In genomic region chr15:66504563-66505429, GRCh38 we compare ENCODE assay signal across 1 cellular context.
A peak's percentile ranks its signal among the peaks of the same experiment; 100 is the strongest.
TF ChIP-seq lines count a peak whose summit lies in the region.

Gene RPL4, minus strand, starts transcription at chr15:66504855. Its CDS starts 65 bp downstream, at chr15:66504790.
Gene ZWILCH, plus strand, starts transcription at chr15:66505326. Its CDS starts 13 bp downstream, at chr15:66505339.

TF ChIP-seq in K562, 482 proteins besides CTCF, POLR2A, EP300 and RAD21 (continued from another document and continues in another):
- TF ChIP-seq JUND (IDR thresholded peaks at IDR 0.05; ENCODE audit: borderline replicate concordance, low read depth, low read length) (0 out of 2 replicates have a peak, but pooled peaks have one; percentile 20), JUND (tag; IDR thresholded peaks at IDR 0.05; ENCODE audit: borderline replicate concordance, low read depth, low read length) (peak; percentile 46; the same call in 1 of the 3 replicates), HNRNPUL1 (IDR thresholded peaks at IDR 0.05; ENCODE audit: low read length) (no peak), HNRNPL (IDR thresholded peaks at IDR 0.05; ENCODE audit: low read depth, low read length) (no peak; the same call in none of the 2 replicates), ZNF146 (CRISPR knock-in tag; IDR thresholded peaks at IDR 0.05; ENCODE audit: unreplicated experiment) (no peak), POLR3G (IDR thresholded peaks at IDR 0.05; ENCODE audit: extremely low read depth, insufficient read length, insufficient replicate concordance) (no peak), POLR2G (IDR thresholded peaks at IDR 0.05; ENCODE audit: low read depth, low read length) (peak; percentile 87), ZFX (CRISPR knock-in tag; IDR thresholded peaks at IDR 0.05) (no peak), ZBTB7A (IDR thresholded peaks at IDR 0.05; ENCODE audit: borderline replicate concordance, control insufficient read depth, low read depth, low read length) (0 out of 2 replicates have a peak, but pooled peaks have one; percentile 21), HEY1 (CRISPR knock-in tag; IDR thresholded peaks at IDR 0.05; ENCODE audit: borderline replicate concordance) (no peak), ZNF518B (CRISPR knock-in tag; IDR thresholded peaks at IDR 0.05) (no peak), PYGO2 (tag; IDR thresholded peaks at IDR 0.05) (no peak), FOXK2 (conservative IDR thresholded peaks at IDR 0.05 in 1 of 2, IDR thresholded peaks at IDR 0.05 in 1 of 2; ENCODE audit: low read depth in 2 of 2) (peak; percentile 61 to 70; a peak in 2 of 4 replicates), ETV5 (CRISPR knock-in tag; IDR thresholded peaks at IDR 0.05; ENCODE audit: low read depth) (no peak; the same call in 1 of the 2 replicates), DACH1 (IDR thresholded peaks at IDR 0.05; ENCODE audit: partially characterized antibody) (no peak), IRF1 (CRISPR knock-in tag; IDR thresholded peaks at IDR 0.05; ENCODE audit: borderline replicate concordance) (no peak), YY1 (IDR thresholded peaks at IDR 0.05; ENCODE audit: borderline replicate concordance in 1 of 3, control insufficient read depth in 1 of 3, extremely low read depth in 1 of 3, insufficient read depth in 3 of 3, insufficient read length in 1 of 3, insufficient replicate concordance in 2 of 3, low read depth in 1 of 3, low read length in 2 of 3) (peak; percentile 83 to 95 (median 87)), GTF2E2 (tag; IDR thresholded peaks at IDR 0.05) (peak; percentile 95), POLR2H (tag; IDR thresholded peaks at IDR 0.05; ENCODE audit: low read depth) (peak; percentile 96), TFAM (CRISPR knock-in tag; conservative IDR thresholded peaks at IDR 0.05) (no peak), HDAC8 (tag; IDR thresholded peaks at IDR 0.05) (no peak)
- TF ChIP-seq, protein P1, sequence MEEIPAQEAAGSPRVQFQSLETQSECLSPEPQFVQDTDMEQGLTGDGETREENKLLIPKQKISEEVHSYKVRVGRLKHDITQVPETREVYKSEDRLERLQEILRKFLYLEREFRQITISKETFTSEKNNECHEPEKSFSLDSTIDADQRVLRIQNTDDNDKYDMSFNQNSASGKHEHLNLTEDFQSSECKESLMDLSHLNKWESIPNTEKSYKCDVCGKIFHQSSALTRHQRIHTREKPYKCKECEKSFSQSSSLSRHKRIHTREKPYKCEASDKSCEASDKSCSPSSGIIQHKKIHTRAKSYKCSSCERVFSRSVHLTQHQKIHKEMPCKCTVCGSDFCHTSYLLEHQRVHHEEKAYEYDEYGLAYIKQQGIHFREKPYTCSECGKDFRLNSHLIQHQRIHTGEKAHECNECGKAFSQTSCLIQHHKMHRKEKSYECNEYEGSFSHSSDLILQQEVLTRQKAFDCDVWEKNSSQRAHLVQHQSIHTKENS (CRISPR knock-in tag; IDR thresholded peaks at IDR 0.05): no peak
- TF ChIP-seq, protein P2, sequence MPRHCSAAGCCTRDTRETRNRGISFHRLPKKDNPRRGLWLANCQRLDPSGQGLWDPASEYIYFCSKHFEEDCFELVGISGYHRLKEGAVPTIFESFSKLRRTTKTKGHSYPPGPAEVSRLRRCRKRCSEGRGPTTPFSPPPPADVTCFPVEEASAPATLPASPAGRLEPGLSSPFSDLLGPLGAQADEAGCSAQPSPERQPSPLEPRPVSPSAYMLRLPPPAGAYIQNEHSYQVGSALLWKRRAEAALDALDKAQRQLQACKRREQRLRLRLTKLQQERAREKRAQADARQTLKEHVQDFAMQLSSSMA (CRISPR knock-in tag; IDR thresholded peaks at IDR 0.05): 0 out of 2 replicates have a peak, but pooled peaks have one; percentile 45
- TF ChIP-seq, protein P3, sequence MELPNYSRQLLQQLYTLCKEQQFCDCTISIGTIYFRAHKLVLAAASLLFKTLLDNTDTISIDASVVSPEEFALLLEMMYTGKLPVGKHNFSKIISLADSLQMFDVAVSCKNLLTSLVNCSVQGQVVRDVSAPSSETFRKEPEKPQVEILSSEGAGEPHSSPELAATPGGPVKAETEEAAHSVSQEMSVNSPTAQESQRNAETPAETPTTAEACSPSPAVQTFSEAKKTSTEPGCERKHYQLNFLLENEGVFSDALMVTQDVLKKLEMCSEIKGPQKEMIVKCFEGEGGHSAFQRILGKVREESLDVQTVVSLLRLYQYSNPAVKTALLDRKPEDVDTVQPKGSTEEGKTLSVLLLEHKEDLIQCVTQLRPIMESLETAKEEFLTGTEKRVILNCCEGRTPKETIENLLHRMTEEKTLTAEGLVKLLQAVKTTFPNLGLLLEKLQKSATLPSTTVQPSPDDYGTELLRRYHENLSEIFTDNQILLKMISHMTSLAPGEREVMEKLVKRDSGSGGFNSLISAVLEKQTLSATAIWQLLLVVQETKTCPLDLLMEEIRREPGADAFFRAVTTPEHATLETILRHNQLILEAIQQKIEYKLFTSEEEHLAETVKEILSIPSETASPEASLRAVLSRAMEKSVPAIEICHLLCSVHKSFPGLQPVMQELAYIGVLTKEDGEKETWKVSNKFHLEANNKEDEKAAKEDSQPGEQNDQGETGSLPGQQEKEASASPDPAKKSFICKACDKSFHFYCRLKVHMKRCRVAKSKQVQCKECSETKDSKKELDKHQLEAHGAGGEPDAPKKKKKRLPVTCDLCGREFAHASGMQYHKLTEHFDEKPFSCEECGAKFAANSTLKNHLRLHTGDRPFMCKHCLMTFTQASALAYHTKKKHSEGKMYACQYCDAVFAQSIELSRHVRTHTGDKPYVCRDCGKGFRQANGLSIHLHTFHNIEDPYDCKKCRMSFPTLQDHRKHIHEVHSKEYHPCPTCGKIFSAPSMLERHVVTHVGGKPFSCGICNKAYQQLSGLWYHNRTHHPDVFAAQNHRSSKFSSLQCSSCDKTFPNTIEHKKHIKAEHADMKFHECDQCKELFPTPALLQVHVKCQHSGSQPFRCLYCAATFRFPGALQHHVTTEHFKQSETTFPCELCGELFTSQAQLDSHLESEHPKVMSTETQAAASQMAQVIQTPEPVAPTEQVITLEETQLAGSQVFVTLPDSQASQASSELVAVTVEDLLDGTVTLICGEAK (IDR thresholded peaks at IDR 0.05): peak; percentile 99
- TF ChIP-seq, protein P3 (CRISPR knock-in tag; IDR thresholded peaks at IDR 0.05): no peak
- TF ChIP-seq, protein P4, sequence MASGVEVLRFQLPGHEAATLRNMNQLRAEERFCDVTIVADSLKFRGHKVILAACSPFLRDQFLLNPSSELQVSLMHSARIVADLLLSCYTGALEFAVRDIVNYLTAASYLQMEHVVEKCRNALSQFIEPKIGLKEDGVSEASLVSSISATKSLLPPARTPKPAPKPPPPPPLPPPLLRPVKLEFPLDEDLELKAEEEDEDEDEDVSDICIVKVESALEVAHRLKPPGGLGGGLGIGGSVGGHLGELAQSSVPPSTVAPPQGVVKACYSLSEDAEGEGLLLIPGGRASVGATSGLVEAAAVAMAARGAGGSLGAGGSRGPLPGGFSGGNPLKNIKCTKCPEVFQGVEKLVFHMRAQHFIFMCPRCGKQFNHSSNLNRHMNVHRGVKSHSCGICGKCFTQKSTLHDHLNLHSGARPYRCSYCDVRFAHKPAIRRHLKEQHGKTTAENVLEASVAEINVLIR (CRISPR knock-in tag; IDR thresholded peaks at IDR 0.05): peak; percentile 63; the same call in 1 of the 2 replicates
- TF ChIP-seq, protein P5, sequence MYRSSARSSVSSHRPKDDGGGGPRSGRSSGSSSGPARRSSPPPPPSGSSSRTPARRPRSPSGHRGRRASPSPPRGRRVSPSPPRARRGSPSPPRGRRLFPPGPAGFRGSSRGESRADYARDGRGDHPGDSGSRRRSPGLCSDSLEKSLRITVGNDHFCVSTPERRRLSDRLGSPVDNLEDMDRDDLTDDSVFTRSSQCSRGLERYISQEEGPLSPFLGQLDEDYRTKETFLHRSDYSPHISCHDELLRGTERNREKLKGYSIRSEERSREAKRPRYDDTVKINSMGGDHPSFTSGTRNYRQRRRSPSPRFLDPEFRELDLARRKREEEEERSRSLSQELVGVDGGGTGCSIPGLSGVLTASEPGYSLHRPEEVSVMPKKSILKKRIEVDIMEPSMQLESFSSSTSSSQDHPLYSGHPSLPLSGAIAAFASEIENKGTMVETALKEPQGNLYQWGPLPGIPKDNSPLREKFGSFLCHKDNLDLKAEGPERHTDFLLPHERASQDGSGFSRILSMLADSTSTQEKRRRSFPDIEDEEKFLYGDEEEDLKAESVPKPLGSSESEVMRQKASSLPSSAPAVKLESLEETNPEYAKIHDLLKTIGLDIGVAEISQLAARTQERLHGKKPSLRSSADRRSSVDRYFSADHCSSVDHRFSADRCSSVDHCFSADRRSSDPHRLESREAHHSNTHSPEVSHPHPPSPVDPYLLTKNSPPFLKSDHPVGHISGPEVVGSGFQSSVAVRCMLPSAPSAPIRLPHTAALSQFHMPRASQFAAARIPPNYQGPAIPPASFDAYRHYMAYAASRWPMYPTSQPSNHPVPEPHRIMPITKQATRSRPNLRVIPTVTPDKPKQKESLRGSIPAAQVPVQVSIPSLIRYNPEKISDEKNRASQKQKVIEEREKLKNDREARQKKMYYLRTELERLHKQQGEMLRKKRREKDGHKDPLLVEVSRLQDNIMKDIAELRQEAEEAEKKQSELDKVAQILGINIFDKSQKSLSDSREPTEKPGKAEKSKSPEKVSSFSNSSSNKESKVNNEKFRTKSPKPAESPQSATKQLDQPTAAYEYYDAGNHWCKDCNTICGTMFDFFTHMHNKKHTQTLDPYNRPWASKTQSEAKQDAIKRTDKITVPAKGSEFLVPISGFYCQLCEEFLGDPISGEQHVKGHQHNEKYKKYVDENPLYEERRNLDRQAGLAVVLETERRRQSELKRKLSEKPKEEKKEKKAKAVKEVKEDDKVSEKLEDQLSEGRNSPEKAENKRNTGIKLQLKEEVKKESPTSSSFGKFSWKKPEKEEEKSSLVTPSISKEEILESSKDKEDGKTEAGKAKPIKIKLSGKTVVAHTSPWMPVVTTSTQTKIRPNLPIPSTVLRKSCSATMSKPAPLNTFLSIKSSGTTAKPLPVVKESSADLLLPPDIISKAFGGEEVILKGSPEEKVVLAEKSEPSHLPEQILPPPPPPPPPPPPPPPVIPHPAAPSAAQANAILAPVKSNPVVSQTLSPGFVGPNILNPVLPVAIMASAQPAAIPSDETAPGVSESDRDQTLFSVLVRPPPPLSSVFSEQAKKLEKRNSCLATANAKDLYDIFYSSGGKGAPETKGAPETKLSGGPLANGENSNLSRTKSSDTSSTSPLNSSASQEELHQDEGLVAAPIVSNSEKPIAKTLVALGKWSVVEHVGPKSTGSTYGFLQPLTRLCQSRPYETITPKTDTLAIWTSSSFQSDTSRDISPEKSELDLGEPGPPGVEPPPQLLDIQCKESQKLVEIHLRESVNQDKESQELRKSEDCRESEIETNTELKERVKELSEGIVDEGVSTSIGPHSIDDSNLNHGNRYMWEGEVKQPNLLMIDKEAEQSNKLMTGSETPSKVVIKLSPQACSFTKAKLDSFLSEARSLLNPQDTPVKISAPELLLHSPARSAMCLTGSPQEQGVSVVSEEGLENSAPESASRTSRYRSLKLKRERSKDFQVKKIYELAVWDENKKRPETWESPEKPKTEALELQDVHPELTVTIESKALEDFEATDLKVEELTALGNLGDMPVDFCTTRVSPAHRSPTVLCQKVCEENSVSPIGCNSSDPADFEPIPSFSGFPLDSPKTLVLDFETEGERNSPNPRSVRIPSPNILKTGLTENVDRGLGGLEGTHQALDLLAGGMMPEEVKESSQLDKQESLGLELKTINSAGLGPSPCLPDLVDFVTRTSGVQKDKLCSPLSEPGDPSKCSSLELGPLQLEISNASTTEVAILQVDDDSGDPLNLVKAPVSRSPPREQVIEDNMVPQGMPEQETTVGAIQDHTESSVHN (IDR thresholded peaks at IDR 0.05; ENCODE audit: borderline replicate concordance in 1 of 2, low read depth in 1 of 2): peak in 1 of 2 experiments; percentile 79; a peak in 2 of 4 replicates
